Comparison of ENCODE assay signal across 9 cellular contexts in the genomic region with DNA sequence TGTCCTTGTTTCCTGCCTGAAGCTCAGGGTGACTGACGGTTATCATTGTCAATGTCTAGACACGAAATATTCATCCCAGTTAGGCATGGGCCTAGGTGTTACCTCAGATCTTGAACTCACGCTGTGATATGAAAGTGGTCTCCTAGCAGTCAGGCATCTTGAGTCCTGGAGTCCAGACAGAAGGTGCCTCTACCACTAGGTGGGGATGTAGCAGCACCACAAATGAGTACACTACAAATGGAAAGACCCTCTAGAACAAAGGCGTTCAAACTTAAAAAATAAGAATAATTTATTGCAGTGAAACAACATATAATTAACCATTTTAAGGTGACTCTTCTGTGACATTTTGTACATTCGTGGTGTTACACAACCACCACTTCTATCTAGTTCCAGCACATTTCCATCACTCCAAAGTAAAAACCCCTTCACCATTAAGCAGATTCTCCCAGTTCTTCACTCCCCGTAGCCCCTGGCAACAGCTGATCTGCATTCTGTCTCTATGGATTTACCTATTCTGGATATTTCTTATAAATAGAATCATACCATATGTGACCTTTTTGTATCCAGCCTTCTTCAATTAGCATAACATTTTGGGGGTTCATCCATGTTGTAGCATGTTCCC. TPM values are rescaled to one million over a fixed set of nuclear protein-coding genes. Genes with fewer than 3 reads are reported as not detected.
DNase-seq lines count a peak whose midpoint lies in the region; ATAC-seq and TF ChIP-seq lines count a peak whose summit lies in the region.
"Had no signal": no experiment of that assay in that cellular context is flagged by ENCODE, and none has a peak within 500 bp of the region (broad histone marks: within the 10 kb centered on the region; RNA-seq: fewer than 3 reads in every experiment).

No MANE protein-coding gene starts in this region.

- H3K79me2 ChIP-seq in parathyroid adenoma: no peaks in the 10 kb centered on the region

- no peaks in the 10 kb centered on the region for H3K9me3 ChIP-seq in parathyroid adenoma (ENCODE audit: control insufficient read depth, low read length)

- no peaks in the 10 kb centered on the region for H3K36me3 ChIP-seq in parathyroid adenoma (ENCODE audit: control insufficient read depth, insufficient read depth, low read length)

- intact Hi-C loops in activated CD4-positive, alpha-beta T cell treated with anti-CD3 and anti-CD28 coated beads, Interleukin-2, amount 10 ng/mL, durations not matched to agents 24 days and 14 days (cut with micrococcal nuclease): no loop called here
- intact Hi-C loops in activated CD8-positive, alpha-beta T cell treated with anti-CD3 and anti-CD28 coated beads for 36 hours (cut with micrococcal nuclease): no loop called here

- no peaks in the 10 kb centered on the region for H3K36me3 Mint-ChIP-seq in activated CD4-positive, alpha-beta T cell treated with anti-CD3 and anti-CD28 coated beads, Interleukin-2, amount 10 ng/mL, durations not matched to agents 24 days and 14 days (ENCODE audit: low read depth)
- no peaks in the 10 kb centered on the region for H3K36me3 Mint-ChIP-seq in activated CD8-positive, alpha-beta T cell treated with anti-CD3 and anti-CD28 coated beads for 36 hours (ENCODE audit: low read depth)

- no peak overlapping the region for H3K4me2 ChIP-seq in parathyroid adenoma (ENCODE audit: low read length)

- no peak overlapping the region for H2AFZ ChIP-seq in parathyroid adenoma

- H3K9ac ChIP-seq in parathyroid adenoma: no peak overlapping the region

- H3K4me3 Mint-ChIP-seq in activated CD4-positive, alpha-beta T cell treated with anti-CD3 and anti-CD28 coated beads, Interleukin-2, amount 10 ng/mL, durations not matched to agents 24 days and 14 days: no peak overlapping the region
- no peak overlapping the region for H3K4me3 Mint-ChIP-seq in activated CD8-positive, alpha-beta T cell treated with anti-CD3 and anti-CD28 coated beads for 36 hours
- H3K4me3 Mint-ChIP-seq: dendritic cell treated with granulocyte-macrophage colony-stimulating factor and Interleukin-4, amounts not matched to agents 40 ng/mL and 50 ng/mL, for 4 days had no signal

- TF ChIP-seq CTCF in activated CD8-positive, alpha-beta T cell treated with anti-CD3 and anti-CD28 coated beads for 36 hours (IDR thresholded peaks at IDR 0.05): peak; percentile 46
- TF ChIP-seq CTCF in parathyroid adenoma (IDR thresholded peaks at IDR 0.05): peak; percentile 45

- H3K27me3 Mint-ChIP-seq in activated CD4-positive, alpha-beta T cell treated with anti-CD3 and anti-CD28 coated beads, Interleukin-2, amount 10 ng/mL, durations not matched to agents 24 days and 14 days: no peaks in the 10 kb centered on the region
- H3K27me3 Mint-ChIP-seq in activated CD8-positive, alpha-beta T cell treated with anti-CD3 and anti-CD28 coated beads for 36 hours: no peaks in the 10 kb centered on the region
- H3K27me3 Mint-ChIP-seq: dendritic cell treated with granulocyte-macrophage colony-stimulating factor and Interleukin-4, amounts not matched to agents 40 ng/mL and 50 ng/mL, for 4 days had no signal

- no peak overlapping the region for H3K4me3 ChIP-seq in parathyroid adenoma (ENCODE audit: low read depth, low read length)

- H3K27me3 ChIP-seq in parathyroid adenoma (ENCODE audit: control insufficient read depth, insufficient read depth, low read length): no peaks in the 10 kb centered on the region

- no peak overlapping the region for H3K27ac Mint-ChIP-seq in activated CD4-positive, alpha-beta T cell treated with anti-CD3 and anti-CD28 coated beads, Interleukin-2, amount 10 ng/mL, durations not matched to agents 24 days and 14 days
- no peak overlapping the region for H3K27ac Mint-ChIP-seq in activated CD8-positive, alpha-beta T cell treated with anti-CD3 and anti-CD28 coated beads for 36 hours
- H3K27ac Mint-ChIP-seq: dendritic cell treated with granulocyte-macrophage colony-stimulating factor and Interleukin-4, amounts not matched to agents 40 ng/mL and 50 ng/mL, for 4 days had no signal

- H3K9me3 Mint-ChIP-seq in activated CD4-positive, alpha-beta T cell treated with anti-CD3 and anti-CD28 coated beads, Interleukin-2, amount 10 ng/mL, durations not matched to agents 24 days and 14 days: no peaks in the 10 kb centered on the region
- H3K9me3 Mint-ChIP-seq in activated CD8-positive, alpha-beta T cell treated with anti-CD3 and anti-CD28 coated beads for 36 hours: no peaks in the 10 kb centered on the region
- H3K9me3 Mint-ChIP-seq: dendritic cell treated with granulocyte-macrophage colony-stimulating factor and Interleukin-4, amounts not matched to agents 40 ng/mL and 50 ng/mL, for 4 days had no signal

- peak; percentile 58 for ATAC-seq in GM21825 (IDR thresholded peaks at IDR 0.05; ENCODE audit: unreplicated experiment)
- peak; percentile 56 for ATAC-seq in activated CD8-positive, alpha-beta T cell treated with anti-CD3 and anti-CD28 coated beads for 36 hours
- ATAC-seq in GM21360 (IDR thresholded peaks at IDR 0.05; ENCODE audit: unreplicated experiment): no peak

- no peak overlapping the region for H3K27ac ChIP-seq in parathyroid adenoma

- CTCF ChIA-PET in activated CD8-positive, alpha-beta T cell treated with anti-CD3 and anti-CD28 coated beads for 36 hours (lab: Charles Lee): interaction anchor here (1.0 kb wide), 1 partner anchor 110 kb away, joined by 6 read pairs; no protein-coding TSS in a partner anchor

- no peaks in the 10 kb centered on the region for H3K4me1 ChIP-seq in parathyroid adenoma

- POLR2A ChIA-PET in activated CD8-positive, alpha-beta T cell treated with anti-CD3 and anti-CD28 coated beads for 36 hours (lab: Charles Lee): no interaction called here

- peak; percentile 77 for DNase-seq in activated CD4-positive, alpha-beta T cell treated with anti-CD3 and anti-CD28 coated beads, Interleukin-2, amount 10 ng/mL, durations not matched to agents 24 days and 14 days
- DNase-seq in activated CD4-positive, alpha-beta T cell treated with anti-CD3 and anti-CD28 coated beads, Interleukin-2, amount 50 U/mL, for 4 hours: no peak
- peak; percentile 15 for DNase-seq in NCI-H1092 (lab: John Stamatoyannopoulos, UW)
- DNase-seq in activated CD8-positive, alpha-beta T cell treated with anti-CD3 and anti-CD28 coated beads for 36 hours: peak; percentile 57
- DNase-seq in glomerular endothelial cell (ENCODE audit: extremely low read depth, low read depth, low spot score): peak; percentile 61

- peaks cover 2% of the 10 kb centered on the region for H3K4me1 Mint-ChIP-seq in activated CD4-positive, alpha-beta T cell treated with anti-CD3 and anti-CD28 coated beads, Interleukin-2, amount 10 ng/mL, durations not matched to agents 24 days and 14 days
- no peaks in the 10 kb centered on the region for H3K4me1 Mint-ChIP-seq in activated CD8-positive, alpha-beta T cell treated with anti-CD3 and anti-CD28 coated beads for 36 hours (ENCODE audit: low read depth)

RNA-seq across cellular contexts. Expression of a gene that starts 11.9 kb away (rescaled TPM):
- total RNA-seq in activated CD4-positive, alpha-beta T cell treated with anti-CD3 and anti-CD28 coated beads, Interleukin-2, amount 10 ng/mL, durations not matched to agents 24 days and 14 days: 1.8 and 2.8 TPM in 2 replicates
- under 1 TPM; 0.58 to 0.68 TPM for total RNA-seq in activated CD8-positive, alpha-beta T cell treated with anti-CD3 and anti-CD28 coated beads for 36 hours
- total RNA-seq in glomerular endothelial cell: 18.2 and 20.2 TPM in 2 replicates

Comparison
In these comparisons a context has a peak if more than half of its experiments do, and no peak if none do; other contexts are left out.
1. DNase-seq: peak in activated CD4-positive, alpha-beta T cell treated with anti-CD3 and anti-CD28 coated beads, Interleukin-2, amount 10 ng/mL, durations not matched to agents 24 days and 14 days (single experiment), NCI-H1092 (single experiment), activated CD8-positive, alpha-beta T cell treated with anti-CD3 and anti-CD28 coated beads for 36 hours (single experiment) and glomerular endothelial cell (single experiment); none in activated CD4-positive, alpha-beta T cell treated with anti-CD3 and anti-CD28 coated beads, Interleukin-2, amount 50 U/mL, for 4 hours (0 of 2).